ENCODE assay signal across 9 cellular contexts in the genomic region with DNA sequence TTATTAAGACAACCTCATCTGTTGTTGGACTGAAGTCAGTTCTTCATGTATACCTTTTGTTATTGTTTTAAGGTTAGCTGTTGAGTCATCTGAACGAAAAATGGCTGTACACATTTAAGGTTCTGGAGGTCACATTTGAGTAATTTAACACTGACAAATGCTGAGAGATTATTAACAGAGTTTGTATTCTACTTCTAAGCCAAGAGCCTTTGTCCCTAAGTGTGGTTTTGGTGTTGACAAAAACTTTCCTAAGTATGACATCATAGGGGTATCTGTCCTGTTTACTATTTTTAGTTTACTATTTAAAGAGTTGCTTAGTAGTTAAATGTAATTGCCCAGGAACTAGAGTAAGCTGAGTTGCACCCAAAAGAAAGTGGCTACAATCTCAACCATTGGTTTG.
A peak's percentile ranks its signal among the peaks of the same experiment; 100 is the strongest.
DNase-seq lines count a peak whose midpoint lies in the region; ATAC-seq and TF ChIP-seq lines count a peak whose summit lies in the region.
"Had no signal": no experiment of that assay in that cellular context is flagged by ENCODE, and none has a peak within 500 bp of the region (broad histone marks: within the 10 kb centered on the region; RNA-seq: fewer than 3 reads in every experiment).

No MANE protein-coding gene starts in this region.

- H3K27ac ChIP-seq in CD4-positive, alpha-beta T cell (ENCODE audit: low read depth, low read length): no peak overlapping the region

- ATAC-seq in GM19467 (IDR thresholded peaks at IDR 0.05; ENCODE audit: unreplicated experiment) (peak; percentile 76), HG03095 (IDR thresholded peaks at IDR 0.05; ENCODE audit: unreplicated experiment) (peak; percentile 58), GM18505 (IDR thresholded peaks at IDR 0.05; ENCODE audit: unreplicated experiment) (no peak)
- ATAC-seq in CD4-positive, alpha-beta T cell (ENCODE audit: poor library complexity): no peak

- no peak overlapping the region for H3K4me3 Mint-ChIP-seq in CD4-positive, alpha-beta T cell

- H3K9me3 ChIP-seq in CD4-positive, alpha-beta T cell (ENCODE audit: control insufficient read depth, low read length): no peaks in the 10 kb centered on the region

- peak; percentile 25 for DNase-seq in GM10248 (ENCODE audit: extremely low spot score)
- peak; percentile 5 for DNase-seq in dermis blood vessel endothelial cell
- no peak for DNase-seq in NCI-H82 (lab: John Stamatoyannopoulos, UW)
- DNase-seq in NCI-H2107 treated with DMSO at 0.1 percent for 48 hours (lab: John Stamatoyannopoulos, UW; ENCODE audit: unreplicated experiment): no peak
- DNase-seq in CD4-positive, alpha-beta T cell: no peak
- DNase-seq: activated T-cell treated with anti-CD3 and anti-CD28 coated beads for 4 hours had no signal

- H3K27me3 ChIP-seq in CD4-positive, alpha-beta T cell (ENCODE audit: control insufficient read depth, insufficient read depth, low read length): no peaks in the 10 kb centered on the region

- TF ChIP-seq CTCF in GM10248 (IDR thresholded peaks at IDR 0.05; ENCODE audit: control extremely low read depth, extremely low read depth, low read depth, missing control alignments): no peak
- no peak for TF ChIP-seq CTCF in CD4-positive, alpha-beta T cell (IDR thresholded peaks at IDR 0.05)

- CTCF ChIA-PET in GM10248 (lab: Yijun Ruan, JAX): interaction anchor here (1.0 to 1.1 kb wide), 2 partner anchors 11 to 30 kb away, joined by 3 read pairs; no protein-coding TSS in a partner anchor
- CTCF ChIA-PET in CD4-positive, alpha-beta T cell (lab: Charles Lee): no interaction called here

- H3K4me1 Mint-ChIP-seq in CD4-positive, alpha-beta T cell (ENCODE audit: low read depth): peaks cover 71% of the 10 kb centered on the region

- H3K27me3 Mint-ChIP-seq in CD4-positive, alpha-beta T cell: no peaks in the 10 kb centered on the region

- H3K27ac Mint-ChIP-seq in CD4-positive, alpha-beta T cell: no peak overlapping the region

- intact Hi-C loops in CD4-positive, alpha-beta T cell (cut with DNase I, micrococcal nuclease): no loop called here

- H3K36me3 Mint-ChIP-seq in CD4-positive, alpha-beta T cell (ENCODE audit: low read depth): peaks cover 6% of the 10 kb centered on the region

- H3K9me3 Mint-ChIP-seq in CD4-positive, alpha-beta T cell: peaks cover 3% of the 10 kb centered on the region

- TF ChIP-seq POLR2A in GM18505 (IDR thresholded peaks at IDR 0.05; ENCODE audit: borderline replicate concordance, extremely low read depth, insufficient read depth, insufficient read length): no peak

- POLR2A ChIA-PET in GM10248 (lab: Yijun Ruan, JAX): no interaction called here
- POLR2A ChIA-PET in CD4-positive, alpha-beta T cell (lab: Charles Lee): no interaction called here

Comparison
In these comparisons a context has a peak if more than half of its experiments do, and no peak if none do; other contexts are left out.
1. DNase-seq: peak in GM10248 (single experiment) and dermis blood vessel endothelial cell (single experiment); none in NCI-H82 (single experiment), NCI-H2107 treated with DMSO at 0.1 percent for 48 hours (single experiment) and CD4-positive, alpha-beta T cell (0 of 10).
2. ATAC-seq: peak in GM19467 (single experiment) and HG03095 (single experiment); none in GM18505 (single experiment) and CD4-positive, alpha-beta T cell (single experiment).